ENCODE assay signal across 4 cellular contexts in genomic region chr6:5738211-5738610, GRCh38.
"Had no signal": no experiment of that assay in that cellular context is flagged by ENCODE, and none has a peak within 500 bp of the region (broad histone marks: within the 10 kb centered on the region; RNA-seq: fewer than 3 reads in every experiment).

No MANE protein-coding gene starts in this region.

- ATAC-seq: GM23338 had no signal

- H3K9me3 Mint-ChIP-seq: GM23338, H9 had no signal

- H3K4me3 Mint-ChIP-seq: GM23338, H9 had no signal

- DNase-seq: H9, HCEC 1CT, IMR-90 had no signal

- H3K27ac Mint-ChIP-seq: GM23338, H9 had no signal
